24 cellular contexts compared by ENCODE assay signal in genomic region chr2:240447331-240447730, GRCh38. TPM values are rescaled to one million over a fixed set of nuclear protein-coding genes. Genes with fewer than 3 reads are reported as not detected.
A peak's percentile ranks its signal among the peaks of the same experiment; 100 is the strongest.
DNase-seq lines count a peak whose midpoint lies in the region; ATAC-seq, FAIRE-seq and TF ChIP-seq lines count a peak whose summit lies in the region.
"Had no signal": no experiment of that assay in that cellular context is flagged by ENCODE, and none has a peak within 500 bp of the region (broad histone marks: within the 10 kb centered on the region; RNA-seq: fewer than 3 reads in every experiment).

No MANE protein-coding gene starts in this region.

- H3K4me2 ChIP-seq in HepG2 (ENCODE audit: low read depth, low read length) (no peak overlapping the region), trophoblast cell (ENCODE audit: low read length) (no peak overlapping the region), neural progenitor cell (no peak overlapping the region)

- H3K79me2 ChIP-seq in HepG2 (ENCODE audit: insufficient read depth, low read length) (no peaks in the 10 kb centered on the region), trophoblast cell (ENCODE audit: control insufficient read depth, insufficient read depth, low read length, poor library complexity) (no peaks in the 10 kb centered on the region), neural progenitor cell (ENCODE audit: low read depth) (peaks cover 16% of the 10 kb centered on the region)

- H2BK5ac ChIP-seq in trophoblast cell (ENCODE audit: low read depth, low read length, poor library complexity) = no peak overlapping the region

- no peak for TF ChIP-seq POLR2A in HepG2 (IDR thresholded peaks at IDR 0.05; ENCODE audit: insufficient read depth in 1 of 2, low read depth in 2 of 2, low read length in 2 of 2)
- no peak for TF ChIP-seq POLR2A in right lobe of liver (IDR thresholded peaks at IDR 0.05)
- TF ChIP-seq POLR2A in esophagus squamous epithelium (IDR thresholded peaks at IDR 0.05) = no peak
- TF ChIP-seq POLR2A in adrenal gland (IDR thresholded peaks at IDR 0.05) = no peak

- no peak for FAIRE-seq in HepG2 (lab: Jason Lieb, UNC)
- FAIRE-seq: A204.1, GM12892, GM18507, H54, HTR-8/SVneo had no signal

- no peak overlapping the region for H3K4me3 ChIP-seq in HepG2 (replicated peaks in 1 of 3; ENCODE audit: insufficient read depth in 1 of 3, low read depth in 2 of 3, low read length in 3 of 3)
- no peak overlapping the region for H3K4me3 ChIP-seq in right lobe of liver
- H3K4me3 ChIP-seq in esophagus squamous epithelium = no peak overlapping the region
- H3K4me3 ChIP-seq in trophoblast cell (ENCODE audit: low read depth, low read length) = peak overlapping the region; percentile 30
- H3K4me3 ChIP-seq in adrenal gland = no peak overlapping the region
- H3K4me3 ChIP-seq in neural progenitor cell = no peak overlapping the region
- H3K4me3 ChIP-seq: GM23248 had no signal

- H3F3A ChIP-seq in neural progenitor cell (ENCODE audit: low read depth) = peaks cover 15% of the 10 kb centered on the region

- H3K4me1 ChIP-seq in HepG2 (ENCODE audit: insufficient read depth, low read length) (peaks cover 13% of the 10 kb centered on the region; the same call in 1 of the 2 replicates), right lobe of liver (peaks cover 0 to 3% (median 0%) of the 10 kb centered on the region in 4 donors), esophagus squamous epithelium (peaks cover 45 to 92% (median 70%) of the 10 kb centered on the region in 3 donors), trophoblast cell (ENCODE audit: control insufficient read depth in 1 of 2, insufficient read depth in 2 of 2, low read length in 2 of 2) (peaks cover 6 to 19% of the 10 kb centered on the region in 2 experiments), adrenal gland (replicated peaks in 1 of 2) (peaks cover 25 to 40% of the 10 kb centered on the region in 2 donors), neural progenitor cell (peaks cover 26% of the 10 kb centered on the region)

- H4K91ac ChIP-seq in trophoblast cell (ENCODE audit: low read depth, low read length) = no peak overlapping the region

- no peak for TF ChIP-seq CTCF in HepG2 (CRISPR knock-in tag; IDR thresholded peaks at IDR 0.05)
- no peak for TF ChIP-seq CTCF in right lobe of liver (IDR thresholded peaks at IDR 0.05)
- TF ChIP-seq CTCF in esophagus squamous epithelium (IDR thresholded peaks at IDR 0.05) = no peak
- no peak for TF ChIP-seq CTCF in adrenal gland (IDR thresholded peaks at IDR 0.05)
- no peak for TF ChIP-seq CTCF in neural progenitor cell (IDR thresholded peaks at IDR 0.05)

- DNase-seq in HepG2 (ENCODE audit: low spot score) = no peak
- no peak for DNase-seq in right lobe of liver
- no peak for DNase-seq in esophagus squamous epithelium (lab: John Stamatoyannopoulos, UW)
- DNase-seq in trophoblast cell = no peak
- no peak for DNase-seq in adrenal gland
- no peak for DNase-seq in neural progenitor cell (ENCODE audit: low spot score)
- DNase-seq: ACHN; BE2C; C1 segment of cervical spinal cord; CD4-positive, CD25-positive, alpha-beta regulatory T cell; CD8-positive, alpha-beta memory T cell; COR-L47; DMS 273 treated with DMSO at 0.1 percent for 48 hours; DMS79; GDM1; GM23248; HCEC 1CT had no signal

- no peak overlapping the region for H3K27ac Mint-ChIP-seq in neural progenitor cell
- H3K27ac Mint-ChIP-seq: IgD-negative memory B cell had no signal

- TF ChIP-seq EP300 in HepG2 (IDR thresholded peaks at IDR 0.05; ENCODE audit: low read depth in 2 of 2, low read length in 2 of 2) (no peak), HepG2 (CRISPR knock-in tag; IDR thresholded peaks at IDR 0.05; ENCODE audit: borderline replicate concordance) (no peak)

- 0% methylated on average over 4 of the region's 22 CpGs for WGBS in HepG2 (ENCODE audit: low lambda C conversion rate)
- WGBS in right lobe of liver (ENCODE audit: insufficient coverage, low coverage, low lambda C conversion rate, missing lambda C conversion rate) = 40% methylated on average over 1 of the region's 22 CpGs
- 40 to 64% methylated on average over 3 to 8 of the region's 22 CpGs for WGBS in esophagus squamous epithelium, 2 donors
- no CpG with 5 or more reads among the region's 22 CpGs for WGBS in trophoblast cell (ENCODE audit: extremely low coverage, insufficient coverage, insufficient read length)
- WGBS in adrenal gland, 4 donors = 56 to 78% (median 67%) methylated on average over 5 to 22 of the region's 22 CpGs

- peaks cover 2% of the 10 kb centered on the region for H3K36me3 Mint-ChIP-seq in neural progenitor cell
- H3K36me3 Mint-ChIP-seq: CD4-positive, CD25-positive, alpha-beta regulatory T cell; CD8-positive, alpha-beta memory T cell; IgD-negative memory B cell had no signal

- no TSS peak for BruUV-seq in HepG2 (replicated peaks; lab: Mats Ljungman, UMichigan)

- POLR2A ChIA-PET in HepG2 (lab: Yijun Ruan, JAX) = no interaction called here

- H3K14ac ChIP-seq in trophoblast cell (ENCODE audit: low read length) = no peak overlapping the region

- peaks cover 12% of the 10 kb centered on the region for H3K27me3 Mint-ChIP-seq in neural progenitor cell (ENCODE audit: insufficient read depth, low read depth)

- CTCF ChIA-PET in HepG2 (lab: Yijun Ruan, JAX; ENCODE audit: low intra/inter-chr PET ratio, low total read pairs) = no interaction called here

- no peak overlapping the region for H2BK12ac ChIP-seq in trophoblast cell (ENCODE audit: low read length)

- H3K9ac ChIP-seq in HepG2 (ENCODE audit: insufficient read depth, low read depth, low read length) (no peak overlapping the region), trophoblast cell (ENCODE audit: low read length) (no peak overlapping the region), neural progenitor cell (no peak overlapping the region)
- H3K9ac ChIP-seq: GM23248 had no signal

- no peak overlapping the region for H2BK120ac ChIP-seq in trophoblast cell (ENCODE audit: insufficient read depth, low read length, poor library complexity)

- no peak overlapping the region for H4K12ac ChIP-seq in trophoblast cell (ENCODE audit: low read depth, low read length)

- in situ Hi-C loops in HepG2 (cut with HindIII; ENCODE audit: extremely low pct_ligation_motif_present, low pct_unique_long_range_greater_than_20kb) = no loop called here

- H2AFZ ChIP-seq in HepG2 (ENCODE audit: low read length) (no peak overlapping the region), trophoblast cell (ENCODE audit: insufficient read depth, low read length, poor library complexity) (no peak overlapping the region), neural progenitor cell (replicated peaks) (no peak overlapping the region)
- H2AFZ ChIP-seq: GM23248 had no signal

- H3K4me1 Mint-ChIP-seq in neural progenitor cell = peaks cover 29% of the 10 kb centered on the region

- no peaks in the 10 kb centered on the region for H3K9me3 Mint-ChIP-seq in neural progenitor cell
- H3K9me3 Mint-ChIP-seq: CD4-positive, CD25-positive, alpha-beta regulatory T cell; CD8-positive, alpha-beta memory T cell; IgD-negative memory B cell had no signal

- peaks cover 6% of the 10 kb centered on the region; the same call in 1 of the 2 replicates for H4K20me1 ChIP-seq in HepG2 (ENCODE audit: insufficient read depth, low read length)
- peaks cover 93% of the 10 kb centered on the region for H4K20me1 ChIP-seq in neural progenitor cell (ENCODE audit: low read depth)

- H3K27ac ChIP-seq in HepG2 (ENCODE audit: extremely low read length, insufficient read depth, low read length) (no peak overlapping the region), right lobe of liver (no peak overlapping the region), esophagus squamous epithelium (peak overlapping the region; percentile 79 to 91 (median 87)), trophoblast cell (ENCODE audit: low read depth, low read length) (no peak overlapping the region), adrenal gland (no peak overlapping the region), neural progenitor cell (no peak overlapping the region)
- H3K27ac ChIP-seq: GM23248 had no signal

- H3K4me3 Mint-ChIP-seq in neural progenitor cell = no peak overlapping the region
- H3K4me3 Mint-ChIP-seq: CD4-positive, CD25-positive, alpha-beta regulatory T cell; CD8-positive, alpha-beta memory T cell; IgD-negative memory B cell had no signal

- peaks cover 5% of the 10 kb centered on the region for H3K79me1 ChIP-seq in trophoblast cell (ENCODE audit: low read length)

- H3K27me3 ChIP-seq in HepG2 (ENCODE audit: control insufficient read depth in 1 of 2, insufficient read depth in 2 of 2, low read length in 2 of 2) (peaks cover 23 to 55% of the 10 kb centered on the region in 2 experiments; a peak in 4 of 5 replicates), right lobe of liver (no peaks in the 10 kb centered on the region), esophagus squamous epithelium (peaks cover 0 to 25% (median 0%) of the 10 kb centered on the region in 4 donors), trophoblast cell (ENCODE audit: insufficient read depth, low read length) (no peaks in the 10 kb centered on the region), adrenal gland (no peaks in the 10 kb centered on the region), neural progenitor cell (no peaks in the 10 kb centered on the region)
- H3K27me3 ChIP-seq: BE2C had no signal

- ATAC-seq in HepG2 (no peak), right lobe of liver (no peak), HG02623 (IDR thresholded peaks at IDR 0.05; ENCODE audit: unreplicated experiment) (no peak)

- H3K4ac ChIP-seq in trophoblast cell (ENCODE audit: low read depth, low read length) = no peak overlapping the region

- no peak overlapping the region for H2AK5ac ChIP-seq in trophoblast cell (ENCODE audit: low read length)

- no peak overlapping the region for H4K8ac ChIP-seq in trophoblast cell (ENCODE audit: low read depth, low read length)

- H3K23ac ChIP-seq in trophoblast cell (ENCODE audit: low read length) = no peak overlapping the region

- H3K9me3 ChIP-seq in HepG2 (ENCODE audit: low read length) (no peaks in the 10 kb centered on the region), right lobe of liver (no peaks in the 10 kb centered on the region), esophagus squamous epithelium (no peaks in the 10 kb centered on the region), trophoblast cell (ENCODE audit: insufficient read depth, low read depth, low read length) (peaks cover 2% of the 10 kb centered on the region), adrenal gland (replicated peaks in 1 of 3) (no peaks in the 10 kb centered on the region), neural progenitor cell (ENCODE audit: low read depth) (no peaks in the 10 kb centered on the region)
- H3K9me3 ChIP-seq: BE2C had no signal

- H3K36me3 ChIP-seq in HepG2 (replicated peaks in 1 of 2; ENCODE audit: control insufficient read depth in 1 of 2, insufficient read depth in 2 of 2, low read length in 2 of 2) (no peaks in the 10 kb centered on the region), right lobe of liver (no peaks in the 10 kb centered on the region), esophagus squamous epithelium (peaks cover 0 to 21% (median 0%) of the 10 kb centered on the region in 3 donors), trophoblast cell (ENCODE audit: control insufficient read depth in 1 of 2, insufficient read depth in 2 of 2, low read length in 2 of 2) (peaks cover 2 to 6% of the 10 kb centered on the region in 2 experiments), adrenal gland (replicated peaks in 1 of 2) (no peaks in the 10 kb centered on the region), neural progenitor cell (no peaks in the 10 kb centered on the region)
- H3K36me3 ChIP-seq: BE2C had no signal

- no peak for TF ChIP-seq RAD21 in HepG2 (CRISPR knock-in tag; IDR thresholded peaks at IDR 0.05)

- H3K18ac ChIP-seq in trophoblast cell (ENCODE audit: low read length) = no peak overlapping the region

- intact Hi-C loops in HepG2 (cut with micrococcal nuclease; ENCODE audit: unreplicated experiment) = no loop called here
- intact Hi-C loops in right lobe of liver (cut with DNase I) = no loop called here
- intact Hi-C loops in esophagus squamous epithelium (cut with DNase I) = no loop called here
- intact Hi-C loops in adrenal gland (cut with DNase I) = no loop called here

RNA-seq across cellular contexts. Expression of gene GPC1, which starts 11.9 kb away (rescaled TPM):
- total RNA-seq in HepG2 (2016; rRNA removed; fragmentation: Illumina TruSeq; extraction: Trizol) = 2.1 and 5.5 TPM in 2 replicates
- 0.91 and 1.6 TPM in 2 replicates for total RNA-seq in HepG2 (2016; cell fraction: cytosol; rRNA removed; fragmentation: Illumina TruSeq; extraction: Trizol; ENCODE audit: low read depth)
- 1.8 and 5.2 TPM in 2 replicates for total RNA-seq in HepG2 (2016; cell fraction: insoluble cytoplasmic fraction; rRNA removed; fragmentation: Illumina TruSeq; extraction: Trizol)
- 1.9 and 2.0 TPM in 2 replicates for total RNA-seq in HepG2 (2016; cell fraction: membrane; rRNA removed; fragmentation: Illumina TruSeq; extraction: Trizol)
- total RNA-seq in HepG2 (2016; cell fraction: nucleus; rRNA removed; fragmentation: Illumina TruSeq; extraction: Trizol) = 5.4 and 7.0 TPM in 2 replicates
- 4.0 and 4.8 TPM in 2 replicates for polyA plus RNA-seq in HepG2 (2011; rRNA removed)
- 2.4 and 5.8 TPM in 2 replicates for polyA plus RNA-seq in HepG2 (2011; cell fraction: cytosol; rRNA removed)
- polyA plus RNA-seq in HepG2 (2011; cell fraction: nucleus; rRNA removed) = 6.0 and 8.9 TPM in 2 replicates
- 1.1 and 2.2 TPM in 2 replicates for polyA plus RNA-seq in HepG2 (2012)
- 1.3 and 1.7 TPM in 2 replicates for polyA plus RNA-seq in HepG2 (2016; cell fraction: cytosol; fragmentation: Illumina TruSeq; extraction: Trizol; ENCODE audit: low read depth)
- polyA plus RNA-seq in HepG2 (2016; cell fraction: insoluble cytoplasmic fraction; fragmentation: Illumina TruSeq; extraction: Trizol; ENCODE audit: low read depth) = 3.2 and 3.7 TPM in 2 replicates
- 2.1 and 3.5 TPM in 2 replicates for polyA plus RNA-seq in HepG2 (2016; cell fraction: membrane; fragmentation: Illumina TruSeq; extraction: Trizol; ENCODE audit: low read depth)
- polyA plus RNA-seq in HepG2 (2016; cell fraction: nucleus; fragmentation: Illumina TruSeq; extraction: Trizol; ENCODE audit: insufficient read depth, low read depth) = 12.8 and 13.1 TPM in 2 replicates
- 9.2 and 40.8 TPM in 2 replicates for polyA minus RNA-seq in HepG2 (2011; rRNA and poly(A)+ RNA removed; ENCODE audit: low replicate concordance)
- 7.8 and 8.3 TPM in 2 replicates for polyA minus RNA-seq in HepG2 (2011; cell fraction: cytosol; rRNA and poly(A)+ RNA removed)
- 2.1 and 4.8 TPM in 2 replicates for polyA minus RNA-seq in HepG2 (2011; cell fraction: nucleus; rRNA and poly(A)+ RNA removed)
- 10 to 100 TPM; 20.7 to 44.5 (median 27.8) TPM for total RNA-seq in right lobe of liver
- 100 to 1,000 TPM in 1 of 4 donors, 10 to 100 TPM in 3; 59.3 to 129 (median 78.6) TPM for total RNA-seq in esophagus squamous epithelium
- polyA plus RNA-seq in trophoblast cell (2013) = 114 and 122 TPM in 2 replicates
- total RNA-seq in adrenal gland = 100 to 1,000 TPM in 7 of 8 donors, 10 to 100 TPM in 1; 75.1 to 202 (median 143) TPM
- 10 to 100 TPM; 13.4 to 97.6 (median 70.9) TPM for polyA plus RNA-seq in adrenal gland
- total RNA-seq in neural progenitor cell (ENCODE audit: low replicate concordance) = 14.2 and 65.0 TPM in 2 replicates

Comparison
In these comparisons a context has a peak if more than half of its experiments do, and no peak if none do; other contexts are left out.
1. H3K27ac ChIP-seq: peak in esophagus squamous epithelium (4 of 4); none in HepG2 (single experiment), right lobe of liver (0 of 3), trophoblast cell (single experiment), adrenal gland (0 of 5) and neural progenitor cell (single experiment).